In the genomic region with DNA sequence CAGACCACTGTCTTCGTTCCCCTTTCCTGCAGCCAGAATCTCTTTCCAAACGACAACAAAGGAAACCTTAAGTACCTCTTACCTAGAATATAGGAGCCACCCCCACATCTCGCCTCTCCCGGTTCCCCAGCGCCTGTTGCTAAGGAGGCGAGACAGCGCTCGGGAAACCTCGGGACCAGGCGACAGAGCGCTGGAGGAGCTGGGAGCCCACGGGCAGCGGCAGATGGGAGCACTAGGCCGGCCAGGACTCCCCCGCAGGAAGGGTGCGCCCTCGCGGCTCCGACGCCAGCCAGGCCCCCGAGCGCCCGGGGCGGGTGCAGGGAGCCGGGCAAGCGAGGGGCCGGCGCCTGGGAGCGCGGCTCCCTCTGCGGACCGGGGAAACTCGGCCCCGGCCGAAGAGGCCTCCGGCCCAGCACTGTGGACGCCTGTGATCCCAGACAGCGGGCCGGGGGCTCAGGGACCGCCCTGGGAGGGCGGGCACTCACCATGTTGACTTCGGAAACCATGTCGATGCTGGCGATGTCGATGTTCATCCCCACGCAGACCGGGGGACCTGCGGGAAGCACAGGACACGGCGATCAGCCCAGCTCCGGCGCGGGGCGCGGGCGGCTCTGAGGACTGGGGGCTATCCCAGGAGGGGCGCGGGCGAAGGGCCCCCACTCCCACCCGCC, we compare ENCODE assay signal across 8 cellular contexts. TPM values are rescaled to one million over a fixed set of nuclear protein-coding genes. Genes with fewer than 3 reads are reported as not detected.
DNase-seq lines count a peak whose midpoint lies in the region; ATAC-seq and TF ChIP-seq lines count a peak whose summit lies in the region.
"Had no signal": no experiment of that assay in that cellular context is flagged by ENCODE, and none has a peak within 500 bp of the region (broad histone marks: within the 10 kb centered on the region; RNA-seq: fewer than 3 reads in every experiment).

No MANE protein-coding gene starts in this region.

- no peak overlapping the region for H3K9ac ChIP-seq in subcutaneous abdominal adipose tissue (ENCODE audit: low read length in 5 of 5)

- H3K9me3 ChIP-seq in subcutaneous abdominal adipose tissue (ENCODE audit: control insufficient read depth in 5 of 5, low read length in 5 of 5), result no peaks in the 10 kb centered on the region

- H3K36me3 ChIP-seq in subcutaneous abdominal adipose tissue (ENCODE audit: control insufficient read depth in 5 of 5, insufficient read depth in 5 of 5, low read length in 5 of 5), result no peaks in the 10 kb centered on the region

- peaks cover 11 to 26% (median 19%) of the 10 kb centered on the region in 5 donors for H3K27me3 ChIP-seq in subcutaneous abdominal adipose tissue (ENCODE audit: control insufficient read depth in 5 of 5, insufficient read depth in 4 of 5, low read length in 5 of 5)

- peak overlapping the region; percentile 50 for H3K4me3 ChIP-seq in Jurkat, Clone E6-1 (ENCODE audit: low read length)
- H3K4me3 ChIP-seq in astrocyte of the cerebellum (ENCODE audit: low read depth, low read length) (peak overlapping the region; percentile 15), subcutaneous abdominal adipose tissue (ENCODE audit: low read depth in 1 of 5, low read length in 5 of 5) (peak overlapping the region in 3 of 5 donors; percentile 29 to 59 (median 41))

- no peak for ATAC-seq in GM21786 (IDR thresholded peaks at IDR 0.05; ENCODE audit: unreplicated experiment)
- ATAC-seq in GM18519 (IDR thresholded peaks at IDR 0.05; ENCODE audit: low FRiP score, unreplicated experiment), result no peak

- no peak for DNase-seq in Jurkat, Clone E6-1 (ENCODE audit: low read depth, low spot score)
- DNase-seq in astrocyte of the cerebellum (ENCODE audit: low read depth) (no peak), iPS-NIHi7 (ENCODE audit: extremely low spot score) (peak; percentile 25), NCI-H187 (lab: John Stamatoyannopoulos, UW) (no peak)

- TF ChIP-seq CTCF in astrocyte of the cerebellum (IDR thresholded peaks at IDR 0.05; ENCODE audit: low read depth, low read length, missing control alignments), result no peak

- H3K4me1 ChIP-seq in subcutaneous abdominal adipose tissue (ENCODE audit: control insufficient read depth in 5 of 5, insufficient read depth in 5 of 5, low read length in 5 of 5), result peaks cover 0 to 16% (median 9%) of the 10 kb centered on the region in 5 donors

- in situ Hi-C loops in astrocyte of the cerebellum (cut with HindIII; ENCODE audit: low sequenced_read_pairs), result no loop called here

- H3K27ac ChIP-seq in subcutaneous abdominal adipose tissue (ENCODE audit: low read depth, low read length), result no peak overlapping the region
- H3K27ac ChIP-seq: epithelial cell of prostate had no signal

RNA-seq across cellular contexts. Expression of a gene that starts 0.8 kb away (rescaled TPM):
- 25.7 TPM for polyA plus RNA-seq in Jurkat, Clone E6-1 (2012; ENCODE audit: insufficient read depth, insufficient read length)
